8 cellular contexts compared by ENCODE assay signal in the genomic region with DNA sequence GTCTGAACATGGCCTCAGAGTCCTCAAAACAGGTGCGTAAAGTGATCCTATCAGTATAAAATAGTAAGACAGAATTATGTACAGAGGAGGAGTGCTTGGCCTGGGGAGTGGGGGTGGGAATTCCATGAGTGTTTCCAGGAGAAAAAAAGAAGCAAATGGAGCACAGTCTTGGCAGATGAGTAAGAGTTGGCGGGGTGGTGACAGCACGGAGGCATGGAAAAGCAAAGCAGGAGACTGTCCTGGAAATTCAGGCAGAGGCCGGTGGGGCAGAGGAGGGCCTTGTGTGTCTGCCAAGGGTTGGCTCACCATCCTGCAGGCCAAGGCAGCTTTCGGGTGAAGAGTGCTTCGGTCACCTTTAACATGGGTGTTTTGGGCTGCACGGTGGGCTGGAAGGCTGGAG.
DNase-seq lines count a peak whose midpoint lies in the region; ATAC-seq, FAIRE-seq and TF ChIP-seq lines count a peak whose summit lies in the region.

No MANE protein-coding gene starts in this region.

- H3K4me2 ChIP-seq in PC-9, result peak overlapping the region; percentile 27
- H3K4me2 ChIP-seq in fibroblast of lung (ENCODE audit: extremely low read depth, insufficient read depth, low read length), result peak overlapping the region; percentile 80

- TF ChIP-seq CTCF in PC-9 (conservative IDR thresholded peaks at IDR 0.05) (no peak), fibroblast of lung (conservative IDR thresholded peaks at IDR 0.05 in 1 of 2, IDR thresholded peaks at IDR 0.05 in 1 of 2; ENCODE audit: low read depth in 1 of 2, low read length in 2 of 2) (no peak), Peyer's patch (IDR thresholded peaks at IDR 0.05) (no peak)

- H4K20me1 ChIP-seq in PC-9 (ENCODE audit: insufficient read depth) (no peaks in the 10 kb centered on the region), fibroblast of lung (ENCODE audit: control insufficient read depth, extremely low read depth, insufficient read depth, low read length) (no peaks in the 10 kb centered on the region)

- no peaks in the 10 kb centered on the region for H3K79me2 ChIP-seq in PC-9 (ENCODE audit: low read depth)
- peaks cover 2% of the 10 kb centered on the region for H3K79me2 ChIP-seq in fibroblast of lung (ENCODE audit: control insufficient read depth, insufficient read depth, low read length)

- H3K27me3 ChIP-seq in PC-9 (ENCODE audit: insufficient read depth, low read depth) (no peaks in the 10 kb centered on the region), fibroblast of lung (ENCODE audit: control insufficient read depth, insufficient read depth, low read length) (no peaks in the 10 kb centered on the region), Peyer's patch (no peaks in the 10 kb centered on the region)

- TF ChIP-seq POLR2A in Peyer's patch (IDR thresholded peaks at IDR 0.05), result no peak

- peaks cover 39% of the 10 kb centered on the region for H3F3A ChIP-seq in PC-9 (ENCODE audit: insufficient read depth, low read depth)

- 40% methylated on average over 7 of the region's 7 CpGs for WGBS in urinary bladder

- peaks cover 62% of the 10 kb centered on the region for H3K4me1 ChIP-seq in PC-9 (replicated peaks; ENCODE audit: insufficient read depth)
- peaks cover 36% of the 10 kb centered on the region for H3K4me1 ChIP-seq in fibroblast of lung (ENCODE audit: control insufficient read depth, extremely low read depth, insufficient read depth, low read length)
- H3K4me1 ChIP-seq in urinary bladder (ENCODE audit: insufficient read depth), result no peaks in the 10 kb centered on the region
- peaks cover 0 to 23% (median 0%) of the 10 kb centered on the region in 4 donors for H3K4me1 ChIP-seq in Peyer's patch

- intact Hi-C loops in PC-9 (cut with micrococcal nuclease; ENCODE audit: unreplicated experiment), result loop anchor here (5.0 kb wide), 2 partner anchors 45 to 70 kb away; a partner anchor contains a TSS

- no peaks in the 10 kb centered on the region for H3K9me2 ChIP-seq in PC-9 (ENCODE audit: insufficient read depth)

- H3K36me3 ChIP-seq in PC-9 (ENCODE audit: low read depth), result no peaks in the 10 kb centered on the region
- no peaks in the 10 kb centered on the region for H3K36me3 ChIP-seq in fibroblast of lung (ENCODE audit: control insufficient read depth, insufficient read depth, low read length)
- no peaks in the 10 kb centered on the region for H3K36me3 ChIP-seq in urinary bladder (ENCODE audit: insufficient read depth)
- no peaks in the 10 kb centered on the region for H3K36me3 ChIP-seq in Peyer's patch

- H2AFZ ChIP-seq in PC-9, result no peak overlapping the region
- H2AFZ ChIP-seq in fibroblast of lung (ENCODE audit: low read length), result no peak overlapping the region

- no peak for FAIRE-seq in GM19239 (lab: Jason Lieb, UNC)

- ATAC-seq in GM18502 (IDR thresholded peaks at IDR 0.05; ENCODE audit: poor library complexity, unreplicated experiment), result no peak

- DNase-seq in PC-9 (peak; percentile 35 to 44), fibroblast of lung (ENCODE audit: low read depth in 2 of 2) (peak; percentile 49 to 88), myocyte (ENCODE audit: low read depth) (peak; percentile 76), NCI-H510A (lab: John Stamatoyannopoulos, UW) (no peak), Peyer's patch (no peak), GM19239 (ENCODE audit: insufficient read length, low spot score) (no peak)

- H3K4me3 ChIP-seq in PC-9 (no peak overlapping the region), fibroblast of lung (replicated peaks in 1 of 4; ENCODE audit: control extremely low read depth in 1 of 4, insufficient read depth in 1 of 4, low read depth in 3 of 4, low read length in 4 of 4) (peak overlapping the region in 1 of 4 experiments; percentile 3), urinary bladder (ENCODE audit: low read depth, low read length) (no peak overlapping the region), Peyer's patch (no peak overlapping the region)

- CTCF ChIA-PET in PC-9 (lab: Charles Lee), result no interaction called here

- H3K9ac ChIP-seq in fibroblast of lung (ENCODE audit: insufficient read depth, low read length), result peak overlapping the region; percentile 43

- POLR2A ChIA-PET in PC-9 (lab: Charles Lee; ENCODE audit: unreplicated experiment), result interaction anchor here (0.6 kb wide), 1 partner anchor 69 kb away, joined by 4 read pairs; no protein-coding TSS in a partner anchor

- no peaks in the 10 kb centered on the region for H3K9me3 ChIP-seq in PC-9 (ENCODE audit: insufficient read depth, low read depth)
- H3K9me3 ChIP-seq in fibroblast of lung (ENCODE audit: control insufficient read depth, insufficient read depth, low read depth, low read length), result no peaks in the 10 kb centered on the region
- no peaks in the 10 kb centered on the region for H3K9me3 ChIP-seq in Peyer's patch

- no TSS peak for BruUV-seq in PC-9 (replicated peaks; lab: Mats Ljungman, UMichigan)

- peak overlapping the region; percentile 63 for H3K27ac ChIP-seq in PC-9
- peak overlapping the region; percentile 96 for H3K27ac ChIP-seq in fibroblast of lung (ENCODE audit: insufficient read depth, low read length)
- peak overlapping the region; percentile 28 for H3K27ac ChIP-seq in urinary bladder (ENCODE audit: low read depth)
- H3K27ac ChIP-seq in Peyer's patch, result peak overlapping the region in 1 of 4 donors; percentile 75

Comparison
In these comparisons a context has a peak if more than half of its experiments do, and no peak if none do; other contexts are left out.
1. DNase-seq: peak in PC-9 (2 of 2), fibroblast of lung (2 of 2) and myocyte (single experiment); none in NCI-H510A (single experiment), Peyer's patch (0 of 3) and GM19239 (single experiment).